8 cellular contexts compared by ENCODE assay signal in the genomic region with DNA sequence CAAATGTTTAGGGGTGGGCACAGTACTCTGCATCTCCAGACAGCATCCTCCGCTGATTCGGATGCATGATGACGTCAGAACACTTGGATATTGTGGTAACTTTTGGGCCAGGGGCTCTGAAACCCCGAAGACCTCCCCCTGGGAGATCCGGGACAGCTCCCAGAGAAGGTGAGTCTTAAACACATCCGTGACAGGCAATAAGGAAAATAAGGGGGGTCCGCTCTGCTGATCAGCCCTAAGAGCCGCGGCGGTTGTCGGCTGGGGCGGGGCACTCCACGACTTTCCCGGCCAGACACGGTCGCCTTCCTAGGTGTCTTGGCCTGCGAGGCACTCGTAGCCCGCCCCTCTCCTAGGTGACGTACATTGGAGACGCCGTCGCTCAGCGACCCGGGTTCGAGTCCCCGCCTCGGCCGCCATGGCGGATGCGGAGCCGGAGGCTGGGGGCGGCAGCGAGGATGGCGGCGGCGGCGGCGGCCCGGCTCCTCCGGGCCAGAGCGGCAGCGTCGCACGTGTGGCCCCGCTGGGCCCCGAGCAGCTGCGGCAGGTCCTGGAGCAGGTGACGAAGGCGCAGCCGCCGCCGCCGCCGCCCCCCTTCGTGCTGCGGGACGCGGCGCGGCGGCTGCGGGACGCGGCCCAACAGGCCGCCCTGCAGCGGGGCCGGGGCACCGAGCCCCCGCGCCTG. TPM values are rescaled to one million over a fixed set of nuclear protein-coding genes. Genes with fewer than 3 reads are reported as not detected.
A peak's percentile ranks its signal among the peaks of the same experiment; 100 is the strongest.
DNase-seq lines count a peak whose midpoint lies in the region; ATAC-seq and TF ChIP-seq lines count a peak whose summit lies in the region.

A gene (plus strand): TSS at position 396 of the 682 bp plus-strand sequence. CDS start 20 bp downstream, at position 416.

- H2AFZ ChIP-seq in OCI-LY3 (ENCODE audit: low read depth, low read length): peak within 1 kb of the TSS; percentile 97

- CTCF ChIA-PET in Caco-2 (lab: Charles Lee): interaction anchor here (0.6 kb wide), 1 partner anchor 156 kb away, joined by 4 read pairs; no protein-coding TSS in a partner anchor

- intact Hi-C loops in Caco-2 (cut with micrococcal nuclease; ENCODE audit: unreplicated experiment): loop anchor here (5.0 kb wide), 3 partner anchors 182 to 738 kb away; a partner anchor contains a TSS

- H3K27ac ChIP-seq in OCI-LY3 (ENCODE audit: low read length) (peak within 1 kb of the TSS; percentile 37), mesodermal cell (ENCODE audit: low read depth, low read length, severe bottlenecking) (peak within 1 kb of the TSS; percentile 69)

- ATAC-seq in GM21447 (IDR thresholded peaks at IDR 0.05; ENCODE audit: unreplicated experiment): peak; percentile 45

- peak within 1 kb of the TSS; percentile 97 for H3K4me2 ChIP-seq in OCI-LY3 (ENCODE audit: low read length)

- WGBS in mesodermal cell (ENCODE audit: insufficient coverage in 2 of 2), 2 experiments: 1% methylated on average over 52 to 66 of the region's 71 CpGs

- no peak for TF ChIP-seq CTCF in Caco-2 (IDR thresholded peaks at IDR 0.05; ENCODE audit: insufficient read depth in 1 of 2, low read depth in 1 of 2, low read length in 1 of 2, severe bottlenecking in 1 of 2, unreplicated experiment in 1 of 2)
- TF ChIP-seq CTCF in OCI-LY3 (IDR thresholded peaks at IDR 0.05; ENCODE audit: low read depth, low read length): no peak

- POLR2A ChIA-PET in Caco-2 (lab: Charles Lee): no interaction called here

- H3K27me3 Mint-ChIP-seq in Caco-2 (ENCODE audit: insufficient read depth, unreplicated experiment) (no peaks in the 10 kb centered on the region), IgD-negative memory B cell (peaks cover 1% of the 10 kb centered on the region)

- H3K36me3 ChIP-seq in Caco-2 (ENCODE audit: control insufficient read depth, insufficient read depth, low read length): no peaks in the 10 kb centered on the region
- H3K36me3 ChIP-seq in OCI-LY3 (replicated peaks; ENCODE audit: low read depth, low read length): no peaks in the 10 kb centered on the region
- H3K36me3 ChIP-seq in endocrine pancreas (ENCODE audit: control insufficient read depth, insufficient read depth, low read length): no peaks in the 10 kb centered on the region
- H3K36me3 ChIP-seq in mesodermal cell (ENCODE audit: control insufficient read depth, insufficient read depth, low read length): peaks cover 8% of the 10 kb centered on the region

- H3K27me3 ChIP-seq in Caco-2 (replicated peaks; ENCODE audit: control insufficient read depth, insufficient read depth, low read length) (no peaks in the 10 kb centered on the region), OCI-LY3 (ENCODE audit: low read depth, low read length) (no peaks in the 10 kb centered on the region), endocrine pancreas (ENCODE audit: control insufficient read depth, insufficient read depth, low read length) (no peaks in the 10 kb centered on the region)

- H3K4me3 ChIP-seq in Caco-2 (ENCODE audit: low read depth, low read length) (peak within 1 kb of the TSS; percentile 72), OCI-LY3 (ENCODE audit: low read length) (peak within 1 kb of the TSS; percentile 91), endocrine pancreas (ENCODE audit: control insufficient read depth, insufficient read depth, low read length) (peak within 1 kb of the TSS; percentile 66), mesodermal cell (ENCODE audit: extremely low read depth, insufficient read depth, low read length, poor library complexity, severe bottlenecking) (peak within 1 kb of the TSS; percentile 74)

- H4K20me1 ChIP-seq in OCI-LY3 (ENCODE audit: insufficient read depth, low read length): no peaks in the 10 kb centered on the region

- BruUV-seq in Caco-2 (replicated peaks; lab: Mats Ljungman, UMichigan): no TSS peak

- H3K36me3 Mint-ChIP-seq in Caco-2 (ENCODE audit: insufficient read depth, unreplicated experiment): peaks cover 38% of the 10 kb centered on the region
- H3K36me3 Mint-ChIP-seq in IgD-negative memory B cell: no peaks in the 10 kb centered on the region

- H3K4me3 Mint-ChIP-seq in Caco-2 (ENCODE audit: unreplicated experiment) (peak within 1 kb of the TSS; percentile 89), IgD-negative memory B cell (peak within 1 kb of the TSS; percentile 95 to 99 (median 98))

- peaks cover 37% of the 10 kb centered on the region for H3K4me1 ChIP-seq in Caco-2
- peaks cover 35% of the 10 kb centered on the region for H3K4me1 ChIP-seq in OCI-LY3 (ENCODE audit: low read length)
- H3K4me1 ChIP-seq in endocrine pancreas (ENCODE audit: control insufficient read depth, insufficient read depth, low read length): no peaks in the 10 kb centered on the region
- peaks cover 13% of the 10 kb centered on the region for H3K4me1 ChIP-seq in mesodermal cell (ENCODE audit: control insufficient read depth, insufficient read depth, low read length, poor library complexity, severe bottlenecking)

- peak; percentile 89 to 93 for DNase-seq in Caco-2
- peak; percentile 86 for DNase-seq in activated CD8-positive, alpha-beta memory T cell treated with anti-CD3 and anti-CD28 coated beads, Interleukin-2, amount 50 U/mL, for 24 hours (ENCODE audit: extremely low read depth)
- DNase-seq in stimulated activated CD8-positive, alpha-beta memory T cell treated with anti-CD3 and anti-CD28 coated beads, Interleukin-15, amount 100 ng/mL, for 24 hours (ENCODE audit: low read depth): peak; percentile 94

- H3K9me3 Mint-ChIP-seq in Caco-2 (ENCODE audit: unreplicated experiment) (no peaks in the 10 kb centered on the region), IgD-negative memory B cell (peaks cover 0 to 2% (median 0%) of the 10 kb centered on the region in 3 donors)

- peaks cover 15% of the 10 kb centered on the region for H3K79me2 ChIP-seq in OCI-LY3 (ENCODE audit: low read length)

- H3K27ac Mint-ChIP-seq in Caco-2 (ENCODE audit: unreplicated experiment): peak within 1 kb of the TSS; percentile 93
- H3K27ac Mint-ChIP-seq in IgD-negative memory B cell: peak within 1 kb of the TSS; percentile 98 to 100 (median 99)

- H3K9me3 ChIP-seq in Caco-2 (no peaks in the 10 kb centered on the region), OCI-LY3 (ENCODE audit: insufficient read depth, low read length) (no peaks in the 10 kb centered on the region), endocrine pancreas (ENCODE audit: control insufficient read depth, low read length) (no peaks in the 10 kb centered on the region), mesodermal cell (ENCODE audit: control insufficient read depth, low read length) (no peaks in the 10 kb centered on the region)

- peak within 1 kb of the TSS; percentile 88 for H3K9ac ChIP-seq in OCI-LY3 (ENCODE audit: low read length)
- H3K9ac ChIP-seq in endocrine pancreas (ENCODE audit: control insufficient read depth, insufficient read depth, low read length): peak within 1 kb of the TSS; percentile 89

- H3K4me1 Mint-ChIP-seq in Caco-2 (ENCODE audit: low read depth, unreplicated experiment) (peaks cover 29% of the 10 kb centered on the region), IgD-negative memory B cell (peaks cover 37 to 53% (median 37%) of the 10 kb centered on the region in 3 donors)

RNA-seq across cellular contexts. Expression of the gene that starts here (rescaled TPM):
- 9.8 and 11.9 TPM in 2 replicates for total RNA-seq in Caco-2 (2022)
- 5.3 TPM for polyA plus RNA-seq in IgD-negative memory B cell
- polyA plus RNA-seq in mesodermal cell (2013, experiment 1 of 2): 10.9 TPM
- polyA plus RNA-seq in mesodermal cell (2013, experiment 2 of 2): 8.5 TPM

Comparison
In these comparisons a context has a peak if more than half of its experiments do, and no peak if none do; other contexts are left out.
1. Peak in every context shown above with its lines: DNase-seq, ATAC-seq, H3K4me3 ChIP-seq and H3K27ac ChIP-seq.